ENCODE assay signal across 8 cellular contexts in the genomic region with DNA sequence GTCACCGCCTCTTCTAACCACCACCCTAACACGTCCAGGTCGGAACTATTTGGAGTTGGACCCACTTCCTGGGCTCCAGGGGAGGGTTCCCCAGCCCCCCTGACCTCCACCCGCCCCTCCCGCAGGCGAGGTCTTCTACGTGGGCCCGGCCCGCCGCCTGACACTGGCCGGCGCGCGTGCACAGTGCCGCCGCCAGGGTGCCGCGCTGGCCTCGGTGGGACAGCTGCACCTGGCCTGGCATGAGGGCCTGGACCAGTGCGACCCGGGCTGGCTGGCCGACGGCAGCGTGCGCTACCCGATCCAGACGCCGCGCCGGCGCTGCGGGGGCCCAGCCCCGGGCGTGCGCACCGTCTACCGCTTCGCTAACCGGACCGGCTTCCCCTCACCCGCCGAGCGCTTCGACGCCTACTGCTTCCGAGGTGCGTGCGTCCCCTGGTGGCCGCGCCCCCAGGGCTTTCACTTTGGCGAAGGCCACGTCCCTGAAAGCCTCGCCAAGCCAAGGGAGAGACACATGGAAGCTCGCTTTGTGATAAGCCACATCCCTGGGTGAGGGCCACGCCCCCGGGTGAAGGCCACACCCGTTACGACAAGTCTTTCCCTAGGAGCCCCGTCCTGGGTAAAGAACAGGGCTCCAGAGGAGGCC. TPM values are rescaled to one million over a fixed set of nuclear protein-coding genes. Genes with fewer than 3 reads are reported as not detected.
DNase-seq lines count a peak whose midpoint lies in the region; ATAC-seq and FAIRE-seq lines count a peak whose summit lies in the region.

No MANE protein-coding gene starts in this region.

- H3K36me3 Mint-ChIP-seq in activated naive CD4-positive, alpha-beta T cell treated with anti-CD3 and anti-CD28 coated beads for 36 hours (ENCODE audit: low read depth): no peaks in the 10 kb centered on the region

- intact Hi-C loops in activated naive CD4-positive, alpha-beta T cell treated with anti-CD3 and anti-CD28 coated beads for 36 hours (cut with micrococcal nuclease): loop anchor here (1.0 kb wide), 4 partner anchors 22 to 79 kb away; a partner anchor contains a TSS
- intact Hi-C loops in left cardiac atrium (cut with DNase I): no loop called here
- intact Hi-C loops in sciatic nerve (cut with DNase I): no loop called here

- peak; percentile 9 for FAIRE-seq in HTR-8/SVneo (lab: Jason Lieb, UNC)

- H3K4me1 ChIP-seq in SJSA1 (replicated peaks): peaks cover 9% of the 10 kb centered on the region; the same call in 1 of the 2 replicates

- no peak overlapping the region for H3K27ac Mint-ChIP-seq in activated naive CD4-positive, alpha-beta T cell treated with anti-CD3 and anti-CD28 coated beads for 36 hours

- H3K27ac ChIP-seq in SJSA1: no peak overlapping the region

- H3K9me3 ChIP-seq in SJSA1 (replicated peaks): no peaks in the 10 kb centered on the region

- CTCF ChIA-PET in activated naive CD4-positive, alpha-beta T cell treated with anti-CD3 and anti-CD28 coated beads for 36 hours (lab: Charles Lee): interaction anchor here (0.6 to 2.2 kb wide), 10 partner anchors 9 to 772 kb away, joined by 3 to 8 read pairs (median 4); a partner anchor contains a TSS

- peak overlapping the region; percentile 56 for H3K4me3 Mint-ChIP-seq in activated naive CD4-positive, alpha-beta T cell treated with anti-CD3 and anti-CD28 coated beads for 36 hours

- peaks cover 12% of the 10 kb centered on the region for H3K27me3 Mint-ChIP-seq in activated naive CD4-positive, alpha-beta T cell treated with anti-CD3 and anti-CD28 coated beads for 36 hours (ENCODE audit: low read depth)

- peak; percentile 47 to 79 for ATAC-seq in left cardiac atrium
- peak; percentile 15 for ATAC-seq in sciatic nerve
- no peak for ATAC-seq in GM18867 (IDR thresholded peaks at IDR 0.05; ENCODE audit: unreplicated experiment)
- no peak for ATAC-seq in GM19324 (IDR thresholded peaks at IDR 0.05; ENCODE audit: low FRiP score, unreplicated experiment)

- peaks cover 2% of the 10 kb centered on the region for H3K4me1 Mint-ChIP-seq in activated naive CD4-positive, alpha-beta T cell treated with anti-CD3 and anti-CD28 coated beads for 36 hours (ENCODE audit: low read depth)

- DNase-seq in D341Med (ENCODE audit: low spot score): peak; percentile 93
- DNase-seq in HTR-8/SVneo (ENCODE audit: insufficient read length, low spot score): peak; percentile 74
- peak; percentile 73 to 80 for DNase-seq in SJSA1 (ENCODE audit: low read depth in 1 of 2, low spot score in 2 of 2)
- peak; percentile 81 for DNase-seq in activated naive CD4-positive, alpha-beta T cell treated with anti-CD3 and anti-CD28 coated beads for 36 hours
- DNase-seq in left cardiac atrium: peak; percentile 58
- DNase-seq in sciatic nerve (ENCODE audit: low spot score): peak; percentile 78

- no peaks in the 10 kb centered on the region for H3K36me3 ChIP-seq in SJSA1

- H3K27me3 ChIP-seq in SJSA1 (replicated peaks): peaks cover 36% of the 10 kb centered on the region

- H3K9me3 Mint-ChIP-seq in activated naive CD4-positive, alpha-beta T cell treated with anti-CD3 and anti-CD28 coated beads for 36 hours: no peaks in the 10 kb centered on the region

- peak overlapping the region; percentile 35 for H3K4me3 ChIP-seq in SJSA1

RNA-seq across cellular contexts. Expression of a gene that starts 13.2 kb away (rescaled TPM):
- not detected in 2 replicates for total RNA-seq in SJSA1 (2014; rRNA removed; shearing (Covaris generic))
- not detected for total RNA-seq in activated naive CD4-positive, alpha-beta T cell treated with anti-CD3 and anti-CD28 coated beads for 36 hours
- total RNA-seq in left cardiac atrium (not detected), sciatic nerve (not detected)

RNA-seq across cellular contexts. Expression of a gene that starts 21.8 kb away (rescaled TPM):
- 29.2 and 29.5 TPM in 2 replicates for total RNA-seq in SJSA1 (2014; rRNA removed; shearing (Covaris generic))
- total RNA-seq in activated naive CD4-positive, alpha-beta T cell treated with anti-CD3 and anti-CD28 coated beads for 36 hours: 10 to 100 TPM; 32.4 to 34.2 TPM
- total RNA-seq in left cardiac atrium: 10 to 100 TPM in 1 of 2 donors, 1 to 10 TPM in 1; 9.4 to 11.2 TPM
- 9.2 TPM for total RNA-seq in sciatic nerve

RNA-seq across cellular contexts. Expression of a gene that starts 32.9 kb away (rescaled TPM):
- total RNA-seq in SJSA1 (2014; rRNA removed; shearing (Covaris generic)): 47.7 and 171 TPM in 2 replicates
- 10 to 100 TPM; 48.4 to 49.3 TPM for total RNA-seq in activated naive CD4-positive, alpha-beta T cell treated with anti-CD3 and anti-CD28 coated beads for 36 hours
- total RNA-seq in left cardiac atrium (10 to 100 TPM; 40.7 to 46.2 TPM), sciatic nerve (58.2 TPM)

RNA-seq across cellular contexts. Expression of a gene that starts 33.0 kb away (rescaled TPM):
- 22.7 and 33.8 TPM in 2 replicates for total RNA-seq in SJSA1 (2014; rRNA removed; shearing (Covaris generic))
- total RNA-seq in activated naive CD4-positive, alpha-beta T cell treated with anti-CD3 and anti-CD28 coated beads for 36 hours: 10 to 100 TPM; 14.0 to 16.1 TPM
- total RNA-seq in left cardiac atrium: 10 to 100 TPM; 20.1 to 24.0 TPM
- 28.6 TPM for total RNA-seq in sciatic nerve

RNA-seq across cellular contexts. Expression of a gene that starts 48.1 kb away (rescaled TPM):
- 0.31 and 1.1 TPM in 2 replicates for total RNA-seq in SJSA1 (2014; rRNA removed; shearing (Covaris generic))
- total RNA-seq in activated naive CD4-positive, alpha-beta T cell treated with anti-CD3 and anti-CD28 coated beads for 36 hours: not detected
- total RNA-seq in left cardiac atrium (1 to 10 TPM in 1 of 2 donors, under 1 TPM in 1; 0.59 to 1.4 TPM), sciatic nerve (0.71 TPM)

Comparison
In these comparisons a context has a peak if more than half of its experiments do, and no peak if none do; other contexts are left out.
1. ATAC-seq: peak in left cardiac atrium (2 of 2) and sciatic nerve (single experiment); none in GM18867 (single experiment) and GM19324 (single experiment).
2. Peak in every context shown above with its lines, with median percentiles within 50 percentile points of each other: DNase-seq.